ENCODE assay signal across 18 cellular contexts in genomic region chr1:73862343-73862742, GRCh38.
"Had no signal": no experiment of that assay in that cellular context is flagged by ENCODE, and none has a peak within 500 bp of the region (broad histone marks: within the 10 kb centered on the region; RNA-seq: fewer than 3 reads in every experiment).

No MANE protein-coding gene starts in this region.

- H3K4me1 ChIP-seq: esophagus squamous epithelium, suprapubic skin, thyroid gland, uterus had no signal

- H3K4me3 Mint-ChIP-seq: dendritic cell treated with granulocyte-macrophage colony-stimulating factor and Interleukin-4, amounts not matched to agents 40 ng/mL and 50 ng/mL, for 4 days; effector memory CD8-positive, alpha-beta T cell; naive thymus-derived CD4-positive, alpha-beta T cell; nephron progenitor cell; type B pancreatic cell had no signal

- H3K9me3 ChIP-seq: esophagus squamous epithelium, suprapubic skin, thyroid gland, uterus had no signal

- H3K9me3 Mint-ChIP-seq: nephron progenitor cell, type B pancreatic cell had no signal

- H3K4me3 ChIP-seq: esophagus squamous epithelium, hepatocyte, suprapubic skin, thyroid gland, uterus had no signal

- H3K36me3 ChIP-seq: esophagus squamous epithelium, suprapubic skin, thyroid gland, uterus had no signal

- DNase-seq: effector memory CD8-positive, alpha-beta T cell; esophagus squamous epithelium; foreskin fibroblast; head of caudate nucleus; kidney glomerular epithelial cell; naive thymus-derived CD4-positive, alpha-beta T cell; nephron progenitor cell; posterior cingulate gyrus; right cardiac atrium; small intestine; stimulated activated CD4-positive, alpha-beta T cell treated with anti-CD3 and anti-CD28 coated beads, Interleukin-12 subunit alpha, Interleukin-12 subunit beta, amount 100 ng/mL, for 4 hours; stimulated activated naive CD4-positive, alpha-beta T cell treated with Interleukin-2 at 50 U/mL for 16 hours; thyroid gland; uterus had no signal

- H3K27me3 Mint-ChIP-seq: dendritic cell treated with granulocyte-macrophage colony-stimulating factor and Interleukin-4, amounts not matched to agents 40 ng/mL and 50 ng/mL, for 4 days; effector memory CD8-positive, alpha-beta T cell; naive thymus-derived CD4-positive, alpha-beta T cell; type B pancreatic cell had no signal

- H3K36me3 Mint-ChIP-seq: naive thymus-derived CD4-positive, alpha-beta T cell; type B pancreatic cell had no signal

- H3K27ac Mint-ChIP-seq: dendritic cell treated with granulocyte-macrophage colony-stimulating factor and Interleukin-4, amounts not matched to agents 40 ng/mL and 50 ng/mL, for 4 days; effector memory CD8-positive, alpha-beta T cell; naive thymus-derived CD4-positive, alpha-beta T cell; nephron progenitor cell; type B pancreatic cell had no signal

- H3K27ac ChIP-seq: esophagus squamous epithelium, hepatocyte, suprapubic skin, thyroid gland, uterus had no signal

- H3K27me3 ChIP-seq: esophagus squamous epithelium, hepatocyte, suprapubic skin, thyroid gland, uterus had no signal

- H3K4me1 Mint-ChIP-seq: naive thymus-derived CD4-positive, alpha-beta T cell; nephron progenitor cell had no signal
